ENCODE assay signal across 2 cellular contexts in genomic region chr10:63197304-63198092, GRCh38.
TF ChIP-seq lines count a peak whose summit lies in the region.

No MANE protein-coding gene starts in this region.

TF ChIP-seq in SK-N-SH, 30 proteins besides CTCF, POLR2A, EP300 and RAD21 (continued from another document):
- TF ChIP-seq ELF1 (IDR thresholded peaks at IDR 0.05): no peak
- no peak for TF ChIP-seq USF1 (IDR thresholded peaks at IDR 0.05; ENCODE audit: borderline replicate concordance, low read depth)
- no peak for TF ChIP-seq PBX3 (IDR thresholded peaks at IDR 0.05)
- no peak for TF ChIP-seq POLR2AphosphoS5 (IDR thresholded peaks at IDR 0.05; ENCODE audit: low read depth, low read length)
- TF ChIP-seq TCF12 (IDR thresholded peaks at IDR 0.05): no peak
- no peak for TF ChIP-seq FOXM1 (IDR thresholded peaks at IDR 0.05; ENCODE audit: low read depth)
- no peak for TF ChIP-seq TAF1 (IDR thresholded peaks at IDR 0.05; ENCODE audit: borderline replicate concordance, low read depth, low read length)

TF ChIP-seq in SK-N-SH treated with all-trans-retinoic acid at 6 μM for 48 hours, 23 proteins besides CTCF, POLR2A, EP300 and RAD21 (continued from another document):
- no peak for TF ChIP-seq RARB (CRISPR knock-in tag; IDR thresholded peaks at IDR 0.05)
